Comparison of ENCODE assay signal across 25 cellular contexts in genomic region chr20:62588458-62589149, GRCh38. TPM values are rescaled to one million over a fixed set of nuclear protein-coding genes. Genes with fewer than 3 reads are reported as not detected.
DNase-seq lines count a peak whose midpoint lies in the region; ATAC-seq, FAIRE-seq and TF ChIP-seq lines count a peak whose summit lies in the region.
"Had no signal": no experiment of that assay in that cellular context is flagged by ENCODE, and none has a peak within 500 bp of the region (broad histone marks: within the 10 kb centered on the region; RNA-seq: fewer than 3 reads in every experiment).

No MANE protein-coding gene starts in this region.

- H3K27ac ChIP-seq in suprapubic skin: no peak overlapping the region
- H3K27ac ChIP-seq: brain microvascular endothelial cell, esophagus muscularis mucosa, gastroesophageal sphincter, lower lobe of right lung, SJSA1, tibial artery had no signal

- no peaks in the 10 kb centered on the region for H3K36me3 Mint-ChIP-seq in activated T-helper 2 cell treated with anti-CD3 and anti-CD28 coated beads, Interferon-gamma antibody, Interleukin-2, Interleukin-4, amounts not matched to agents 10 μg/mL and 5 μg/mL and 100 μg/mL, durations not matched to agents 14 hours and 24 hours and 36 hours (ENCODE audit: low read depth)
- H3K36me3 Mint-ChIP-seq: T-cell had no signal

- TF ChIP-seq CTCF in suprapubic skin (IDR thresholded peaks at IDR 0.05) (no peak), D721Med (IDR thresholded peaks at IDR 0.05; ENCODE audit: insufficient read depth, missing control alignments) (no peak)

- no peak for FAIRE-seq in D721Med (lab: Jason Lieb, UNC)
- FAIRE-seq: TTC549 had no signal

- WGBS in suprapubic skin: 55% methylated on average over 11 of the region's 13 CpGs

- peaks cover 18% of the 10 kb centered on the region for H3K4me1 ChIP-seq in suprapubic skin
- H3K4me1 ChIP-seq: BE2C, Caco-2 had no signal

- H3K9me3 Mint-ChIP-seq in activated T-helper 2 cell treated with anti-CD3 and anti-CD28 coated beads, Interferon-gamma antibody, Interleukin-2, Interleukin-4, amounts not matched to agents 10 μg/mL and 5 μg/mL and 100 μg/mL, durations not matched to agents 14 hours and 24 hours and 36 hours: no peaks in the 10 kb centered on the region
- H3K9me3 Mint-ChIP-seq: nephron; stimulated activated naive CD8-positive, alpha-beta T cell treated with anti-CD3 and anti-CD28 coated beads, Interleukin-15, Interleukin-2, amounts not matched to agents 100 ng/mL and 50 ng/mL, for 24 hours; T-cell had no signal

- ATAC-seq in Right ventricle myocardium superior (ENCODE audit: poor library complexity) (no peak), left cardiac atrium (no peak), GM18519 (IDR thresholded peaks at IDR 0.05; ENCODE audit: low FRiP score, unreplicated experiment) (no peak)
- ATAC-seq: gastroesophageal sphincter, lower lobe of right lung, T-cell had no signal

- H3K27ac Mint-ChIP-seq in activated T-helper 2 cell treated with anti-CD3 and anti-CD28 coated beads, Interferon-gamma antibody, Interleukin-2, Interleukin-4, amounts not matched to agents 10 μg/mL and 5 μg/mL and 100 μg/mL, durations not matched to agents 14 hours and 24 hours and 36 hours: no peak overlapping the region
- H3K27ac Mint-ChIP-seq: nephron; stimulated activated naive CD8-positive, alpha-beta T cell treated with anti-CD3 and anti-CD28 coated beads, Interleukin-15, Interleukin-2, amounts not matched to agents 100 ng/mL and 50 ng/mL, for 24 hours; T-cell had no signal

- peaks cover 8% of the 10 kb centered on the region for H3K27me3 Mint-ChIP-seq in activated T-helper 2 cell treated with anti-CD3 and anti-CD28 coated beads, Interferon-gamma antibody, Interleukin-2, Interleukin-4, amounts not matched to agents 10 μg/mL and 5 μg/mL and 100 μg/mL, durations not matched to agents 14 hours and 24 hours and 36 hours (ENCODE audit: low read depth)

- H3K9me3 ChIP-seq in suprapubic skin: no peaks in the 10 kb centered on the region
- H3K9me3 ChIP-seq: BE2C, Caco-2, esophagus muscularis mucosa, gastroesophageal sphincter, lower lobe of right lung, SJSA1, tibial artery had no signal

- no peaks in the 10 kb centered on the region for H3K36me3 ChIP-seq in suprapubic skin
- H3K36me3 ChIP-seq: BE2C, brain microvascular endothelial cell, esophagus muscularis mucosa, gastroesophageal sphincter, lower lobe of right lung, SJSA1, tibial artery had no signal

- TF ChIP-seq POLR2A in suprapubic skin (IDR thresholded peaks at IDR 0.05): no peak

- TF ChIP-seq EP300 in suprapubic skin (IDR thresholded peaks at IDR 0.05): no peak

- H3K4me3 ChIP-seq in suprapubic skin: no peak overlapping the region
- H3K4me3 ChIP-seq: esophagus muscularis mucosa, gastroesophageal sphincter, lower lobe of right lung, SJSA1, tibial artery had no signal

- H3K4me3 Mint-ChIP-seq in activated T-helper 2 cell treated with anti-CD3 and anti-CD28 coated beads, Interferon-gamma antibody, Interleukin-2, Interleukin-4, amounts not matched to agents 10 μg/mL and 5 μg/mL and 100 μg/mL, durations not matched to agents 14 hours and 24 hours and 36 hours (ENCODE audit: low read depth): no peak overlapping the region
- H3K4me3 Mint-ChIP-seq: nephron; stimulated activated naive CD8-positive, alpha-beta T cell treated with anti-CD3 and anti-CD28 coated beads, Interleukin-15, Interleukin-2, amounts not matched to agents 100 ng/mL and 50 ng/mL, for 24 hours; T-cell had no signal

- peaks cover 67% of the 10 kb centered on the region for H3K27me3 ChIP-seq in suprapubic skin
- H3K27me3 ChIP-seq: BE2C had no signal

- peaks cover 4% of the 10 kb centered on the region for H3K4me1 Mint-ChIP-seq in activated T-helper 2 cell treated with anti-CD3 and anti-CD28 coated beads, Interferon-gamma antibody, Interleukin-2, Interleukin-4, amounts not matched to agents 10 μg/mL and 5 μg/mL and 100 μg/mL, durations not matched to agents 14 hours and 24 hours and 36 hours (ENCODE audit: low read depth)
- H3K4me1 Mint-ChIP-seq: T-cell had no signal

- DNase-seq in Right ventricle myocardium superior (peak; percentile 30), left cardiac atrium (no peak), HT1080 (ENCODE audit: low read depth) (peak; percentile 29), dermis blood vessel endothelial cell (peak; percentile 58), suprapubic skin (ENCODE audit: low spot score in 2 of 2) (no peak), D721Med (ENCODE audit: insufficient read length, low spot score) (no peak)
- DNase-seq in activated T-helper 2 cell treated with anti-CD3 and anti-CD28 coated beads, Interferon-gamma antibody, Interleukin-2, Interleukin-4, amounts not matched to agents 10 μg/mL and 5 μg/mL and 100 μg/mL, durations not matched to agents 14 hours and 24 hours and 36 hours (ENCODE audit: low spot score): no peak
- DNase-seq: 8988T; BE2C; brain microvascular endothelial cell; DMS79 treated with DMSO at 0.1 percent for 48 hours; effector memory CD4-positive, alpha-beta T cell; islet precursor cell; lower lobe of right lung; NCI-H2081 treated with DMSO at 0.1 percent for 48 hours; T-cell; tibial artery had no signal

- intact Hi-C loops in Right ventricle myocardium superior (cut with DNase I): no loop called here
- intact Hi-C loops in left cardiac atrium (cut with DNase I): no loop called here
- intact Hi-C loops in activated T-helper 2 cell treated with anti-CD3 and anti-CD28 coated beads, Interferon-gamma antibody, Interleukin-2, Interleukin-4, amounts not matched to agents 10 μg/mL and 5 μg/mL and 100 μg/mL, durations not matched to agents 14 hours and 24 hours and 36 hours (cut with micrococcal nuclease): no loop called here

RNA-seq across cellular contexts. Expression of gene SLCO4A1, which starts 53.7 kb away (rescaled TPM):
- total RNA-seq in Right ventricle myocardium superior (12.1 TPM), left cardiac atrium (10 to 100 TPM; 15.1 to 35.5 TPM), dermis blood vessel endothelial cell (3.7 and 4.8 TPM in 2 replicates), suprapubic skin (10 to 100 TPM; 50.2 to 59.1 (median 52.7) TPM)
- total RNA-seq in HT1080 (2014; rRNA removed; shearing (Covaris generic)): 45.5 and 55.7 TPM in 2 replicates
- 19.0 and 26.2 TPM in 2 replicates for polyA plus RNA-seq in HT1080 (2015; cell fraction: cytosol; rRNA removed)
- polyA plus RNA-seq in HT1080 (2015; cell fraction: nucleus; rRNA removed): 43.9 and 50.8 TPM in 2 replicates
- total RNA-seq in activated T-helper 2 cell treated with anti-CD3 and anti-CD28 coated beads, Interferon-gamma antibody, Interleukin-2, Interleukin-4, amounts not matched to agents 10 μg/mL and 5 μg/mL and 100 μg/mL, durations not matched to agents 14 hours and 24 hours and 36 hours: 59.2 and 61.1 TPM in 2 replicates

Comparison
In these comparisons a context has a peak if more than half of its experiments do, and no peak if none do; other contexts are left out.
1. DNase-seq: peak in Right ventricle myocardium superior (single experiment), HT1080 (single experiment) and dermis blood vessel endothelial cell (single experiment); none in left cardiac atrium (single experiment), suprapubic skin (0 of 2), activated T-helper 2 cell treated with anti-CD3 and anti-CD28 coated beads, Interferon-gamma antibody, Interleukin-2, Interleukin-4, amounts not matched to agents 10 μg/mL and 5 μg/mL and 100 μg/mL, durations not matched to agents 14 hours and 24 hours and 36 hours (single experiment) and D721Med (single experiment).